ENCODE assay signal across 12 cellular contexts in the genomic region with DNA sequence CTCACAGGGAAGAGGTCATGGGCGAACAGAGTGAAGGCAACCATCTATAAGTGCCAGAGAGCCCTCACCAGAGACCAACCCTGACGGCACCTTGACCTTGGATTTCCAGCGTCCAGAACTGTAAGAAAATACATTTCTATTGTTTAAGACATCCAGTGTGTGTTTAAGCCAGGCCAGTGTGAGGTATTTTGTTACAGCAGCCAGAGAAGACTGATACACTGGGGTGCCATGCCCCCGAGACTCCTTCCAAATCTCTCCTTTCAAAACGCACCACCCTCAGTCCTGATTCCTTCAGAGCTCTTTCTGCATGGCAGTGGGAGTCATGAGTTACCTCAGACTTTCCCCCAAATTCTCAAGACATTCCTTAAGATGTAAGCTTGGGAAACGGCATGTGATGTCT. TPM values are rescaled to one million over a fixed set of nuclear protein-coding genes. Genes with fewer than 3 reads are reported as not detected.
"Had no signal": no experiment of that assay in that cellular context is flagged by ENCODE, and none has a peak within 500 bp of the region (broad histone marks: within the 10 kb centered on the region; RNA-seq: fewer than 3 reads in every experiment).

No MANE protein-coding gene starts in this region.

- H3K4me3 Mint-ChIP-seq: GM23338, H9, HFFc6 had no signal

- H3K36me3 ChIP-seq: HAP-1 had no signal

- H2AFZ ChIP-seq: GM23248, GM23338 had no signal

- H3K4me2 ChIP-seq: GM23338 had no signal

- H3K27ac ChIP-seq: GM23248 had no signal

- FAIRE-seq: H1, H54 had no signal

- H3K9ac ChIP-seq: GM23248 had no signal

- DNase-seq: GM23248, GOT3, H7, H9, HCEC 1CT, HFFc6 had no signal

- H3K4me3 ChIP-seq: GM23248, GM23338, HAP-1 had no signal

- ATAC-seq: GM23338, HCT116 had no signal

- H3K27ac Mint-ChIP-seq: GM23338, H9, HFFc6 had no signal

- H3K9me3 ChIP-seq: HAP-1 had no signal

- H3K4me1 ChIP-seq: HAP-1 had no signal

RNA-seq across cellular contexts. Expression of gene SERPINA5, which starts 2.5 kb away (rescaled TPM):
- total RNA-seq: GM23248, HFFc6 had no signal
- polyA plus RNA-seq: GM23248 had no signal

RNA-seq across cellular contexts. Expression of gene SERPINA4, which starts 17.5 kb away (rescaled TPM):
- total RNA-seq: GM23248, GM23338, H1, H4, H7, H9, HFFc6 had no signal
- polyA plus RNA-seq: GM23248, GM23338, H1 had no signal

RNA-seq across cellular contexts. Expression of gene SERPINA3, which starts 33.5 kb away (rescaled TPM):
- total RNA-seq: GM23338, H1, H7, H9, HFFc6 had no signal
- polyA plus RNA-seq: GM23338, H1 had no signal
